ENCODE assay signal across 12 cellular contexts in the genomic region with DNA sequence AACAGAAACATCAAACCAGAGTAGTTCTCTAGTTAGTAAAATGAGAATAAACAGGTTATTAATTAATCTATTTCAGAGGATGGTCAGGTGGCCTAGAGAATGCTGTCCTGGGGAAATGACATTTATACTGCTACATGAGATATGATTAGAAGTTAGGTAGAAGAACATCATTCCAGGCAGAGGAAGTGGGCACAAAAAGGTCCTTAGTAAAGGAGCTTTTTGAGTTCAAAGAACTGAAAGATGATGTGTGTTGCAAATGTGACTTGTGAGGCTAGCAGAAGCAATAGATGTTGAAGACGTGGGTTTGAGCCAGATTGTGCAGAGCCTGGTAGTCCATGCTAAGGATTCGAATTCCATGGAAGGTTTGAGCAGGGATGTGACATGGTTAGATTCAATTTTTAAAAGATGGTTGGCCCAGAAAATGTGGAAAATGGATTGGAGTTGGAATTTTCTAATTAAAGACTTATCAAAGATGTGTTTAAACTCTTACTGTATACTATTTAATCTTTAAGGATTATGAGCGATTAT. TPM values are rescaled to one million over a fixed set of nuclear protein-coding genes. Genes with fewer than 3 reads are reported as not detected.
DNase-seq lines count a peak whose midpoint lies in the region; ATAC-seq and TF ChIP-seq lines count a peak whose summit lies in the region.
"Had no signal": no experiment of that assay in that cellular context is flagged by ENCODE, and none has a peak within 500 bp of the region (broad histone marks: within the 10 kb centered on the region; RNA-seq: fewer than 3 reads in every experiment).

No MANE protein-coding gene starts in this region.

- peak overlapping the region; percentile 89 for H3K27ac Mint-ChIP-seq in activated CD4-positive, alpha-beta T cell treated with anti-CD3 and anti-CD28 coated beads for 36 hours
- H3K27ac Mint-ChIP-seq in effector memory CD8-positive, alpha-beta T cell, result peak overlapping the region; percentile 31 to 92
- H3K27ac Mint-ChIP-seq: IgD-negative memory B cell had no signal

- peaks cover 18% of the 10 kb centered on the region for H3K36me3 Mint-ChIP-seq in activated CD4-positive, alpha-beta T cell treated with anti-CD3 and anti-CD28 coated beads for 36 hours (ENCODE audit: low read depth)
- peaks cover 20% of the 10 kb centered on the region for H3K36me3 Mint-ChIP-seq in effector memory CD8-positive, alpha-beta T cell (ENCODE audit: insufficient read depth)

- no peak for DNase-seq in activated CD4-positive, alpha-beta T cell treated with anti-CD3 and anti-CD28 coated beads for 36 hours
- no peak for DNase-seq in activated CD4-positive, alpha-beta T cell treated with anti-CD3 and anti-CD28 coated beads, Interleukin-2, amount 50 U/mL, for 48 hours
- DNase-seq in OCI-LY7 (ENCODE audit: low spot score) (peak; percentile 16), cardiac septum (ENCODE audit: low spot score) (no peak), lower lobe of right lung (no peak)
- no peak for DNase-seq in effector memory CD8-positive, alpha-beta T cell
- DNase-seq: activated CD8-positive, alpha-beta memory T cell treated with anti-CD3 and anti-CD28 coated beads for 24 hours; dorsolateral prefrontal cortex; sigmoid colon had no signal

- ATAC-seq in activated CD4-positive, alpha-beta T cell treated with anti-CD3 and anti-CD28 coated beads for 36 hours, result peak; percentile 11
- no peak for ATAC-seq in effector memory CD8-positive, alpha-beta T cell (replicated peaks)
- ATAC-seq in lower lobe of right lung (no peak), HG03565 (IDR thresholded peaks at IDR 0.05; ENCODE audit: unreplicated experiment) (no peak)

- H3K4me3 Mint-ChIP-seq in activated CD4-positive, alpha-beta T cell treated with anti-CD3 and anti-CD28 coated beads for 36 hours, result peak overlapping the region; percentile 41
- H3K4me3 Mint-ChIP-seq in effector memory CD8-positive, alpha-beta T cell, result peak overlapping the region; percentile 24 to 73

- H3K27me3 ChIP-seq in lower lobe of right lung (ENCODE audit: low read depth), result no peaks in the 10 kb centered on the region
- H3K27me3 ChIP-seq: dorsolateral prefrontal cortex, sigmoid colon had no signal

- BruUV-seq in OCI-LY7 (replicated peaks; lab: Mats Ljungman, UMichigan), result TSS peak; percentile 18

- H3K9me3 Mint-ChIP-seq in activated CD4-positive, alpha-beta T cell treated with anti-CD3 and anti-CD28 coated beads for 36 hours (ENCODE audit: low read depth), result no peaks in the 10 kb centered on the region
- H3K9me3 Mint-ChIP-seq in effector memory CD8-positive, alpha-beta T cell, result no peaks in the 10 kb centered on the region
- H3K9me3 Mint-ChIP-seq: IgD-negative memory B cell had no signal

- no peaks in the 10 kb centered on the region for H3K27me3 Mint-ChIP-seq in activated CD4-positive, alpha-beta T cell treated with anti-CD3 and anti-CD28 coated beads for 36 hours
- H3K27me3 Mint-ChIP-seq in effector memory CD8-positive, alpha-beta T cell, result no peaks in the 10 kb centered on the region
- H3K27me3 Mint-ChIP-seq: IgD-negative memory B cell had no signal

- no peak overlapping the region for H3K4me3 ChIP-seq in OCI-LY7 (ENCODE audit: low read depth, low read length, poor library complexity, severe bottlenecking)
- H3K4me3 ChIP-seq in skin epidermis, result no peak overlapping the region
- H3K4me3 ChIP-seq in lower lobe of right lung, result no peak overlapping the region
- H3K4me3 ChIP-seq: dorsolateral prefrontal cortex, sigmoid colon had no signal

- peaks cover 15% of the 10 kb centered on the region; the same call in 1 of the 2 replicates for H4K20me1 ChIP-seq in OCI-LY7 (ENCODE audit: insufficient read depth, low read length)

- no peak overlapping the region for H2AFZ ChIP-seq in OCI-LY7 (ENCODE audit: low read length)

- H3K4me1 ChIP-seq in OCI-LY7 (ENCODE audit: insufficient read depth, low read length, poor library complexity, severe bottlenecking) (peaks cover 28% of the 10 kb centered on the region), lower lobe of right lung (peaks cover 21% of the 10 kb centered on the region)

- POLR2A ChIA-PET in activated CD4-positive, alpha-beta T cell treated with anti-CD3 and anti-CD28 coated beads for 36 hours (lab: Charles Lee), result interaction anchor here (0.6 to 1.4 kb wide), 4 partner anchors 19 to 315 kb away, joined by 3 to 7 read pairs (median 3); partner anchors contain the start of gene RAB10
- POLR2A ChIA-PET in OCI-LY7 (lab: Charles Lee), result interaction anchor here (0.5 to 2.2 kb wide), 5 partner anchors 8 to 1478 kb away, joined by 3 to 4 read pairs (median 4); no protein-coding TSS in a partner anchor

- no peaks in the 10 kb centered on the region for H3K9me2 ChIP-seq in OCI-LY7 (ENCODE audit: insufficient read depth, low read length)

- intact Hi-C loops in activated CD4-positive, alpha-beta T cell treated with anti-CD3 and anti-CD28 coated beads for 36 hours (cut with DNase I, micrococcal nuclease), result loop anchor here (1.0 to 5.0 kb wide), 5 partner anchors 18 to 191 kb away; partner anchors contain the start of genes ASXL2 (in 1 of the 2) and RAB10 (in 1 of the 2)
- intact Hi-C loops in OCI-LY7 (cut with micrococcal nuclease; ENCODE audit: unreplicated experiment) (no loop called here), cardiac septum (cut with DNase I) (no loop called here), lower lobe of right lung (cut with DNase I) (no loop called here)

- H3K4me1 Mint-ChIP-seq in activated CD4-positive, alpha-beta T cell treated with anti-CD3 and anti-CD28 coated beads for 36 hours, result peaks cover 54% of the 10 kb centered on the region
- peaks cover 31 to 39% of the 10 kb centered on the region in 2 donors for H3K4me1 Mint-ChIP-seq in effector memory CD8-positive, alpha-beta T cell (ENCODE audit: low read depth in 2 of 2)

- peaks cover 98% of the 10 kb centered on the region for H3K79me2 ChIP-seq in OCI-LY7 (ENCODE audit: insufficient read depth, low read depth, low read length)

- H3K27ac ChIP-seq in OCI-LY7 (ENCODE audit: low read depth, low read length, poor library complexity, severe bottlenecking) (peak overlapping the region; percentile 51), skin epidermis (peak overlapping the region in 12 of 21 experiments; percentile 0 to 72 (median 50)), lower lobe of right lung (no peak overlapping the region)

- H3K4me2 ChIP-seq in OCI-LY7 (ENCODE audit: low read length), result peak overlapping the region; percentile 58

- H3K36me3 ChIP-seq in OCI-LY7 (ENCODE audit: insufficient read depth, low read length) (peaks cover 31% of the 10 kb centered on the region), lower lobe of right lung (peaks cover 7% of the 10 kb centered on the region)
- H3K36me3 ChIP-seq: sigmoid colon had no signal

- CTCF ChIA-PET in activated CD4-positive, alpha-beta T cell treated with anti-CD3 and anti-CD28 coated beads for 36 hours (lab: Charles Lee), result interaction anchor here (0.9 to 1.7 kb wide), 8 partner anchors 10 to 394 kb away, joined by 3 to 7 read pairs (median 3); partner anchors contain the start of gene RAB10
- CTCF ChIA-PET in OCI-LY7 (lab: Charles Lee; ENCODE audit: unreplicated experiment), result no interaction called here

- no peak for TF ChIP-seq CTCF in OCI-LY7 (conservative IDR thresholded peaks at IDR 0.05; ENCODE audit: low read length)
- TF ChIP-seq CTCF in lower lobe of right lung (IDR thresholded peaks at IDR 0.05), result no peak

- H3K9me3 ChIP-seq in OCI-LY7 (ENCODE audit: low read length) (no peaks in the 10 kb centered on the region; the same call in 1 of the 2 replicates), lower lobe of right lung (no peaks in the 10 kb centered on the region)
- H3K9me3 ChIP-seq: sigmoid colon had no signal

RNA-seq across cellular contexts. Expression of gene RAB10, which starts 34.2 kb away (rescaled TPM):
- total RNA-seq in activated CD4-positive, alpha-beta T cell treated with anti-CD3 and anti-CD28 coated beads for 36 hours, result 100 to 1,000 TPM; 103 to 160 TPM
- total RNA-seq in OCI-LY7 (2014; rRNA removed; shearing (Covaris generic)), result 58.3 and 109 TPM in 2 replicates
- 83.9 and 96.7 TPM in 2 replicates for total RNA-seq in OCI-LY7 (2022)
- 79.4 TPM for total RNA-seq in cardiac septum
- 113 TPM for total RNA-seq in lower lobe of right lung

Comparison
In these comparisons a context has a peak if more than half of its experiments do, and no peak if none do; other contexts are left out.
1. intact Hi-C loops: an anchor here in activated CD4-positive, alpha-beta T cell treated with anti-CD3 and anti-CD28 coated beads for 36 hours (1.0 to 5.0 kb wide); none called in OCI-LY7, cardiac septum and lower lobe of right lung.